ENCODE assay signal across 8 cellular contexts in genomic region chr20:45138451-45139300, GRCh38. TPM values are rescaled to one million over a fixed set of nuclear protein-coding genes. Genes with fewer than 3 reads are reported as not detected.
A peak's percentile ranks its signal among the peaks of the same experiment; 100 is the strongest.
DNase-seq lines count a peak whose midpoint lies in the region; ATAC-seq lines count a peak whose summit lies in the region.

No MANE protein-coding gene starts in this region.

- H3K9me3 Mint-ChIP-seq in activated naive CD4-positive, alpha-beta T cell treated with anti-CD3 and anti-CD28 coated beads, Interleukin-2, amount 50 U/mL, for 72 hours = no peaks in the 10 kb centered on the region

- no peak overlapping the region for H3K9ac ChIP-seq in GM23248

- no peak overlapping the region for H3K4me2 ChIP-seq in GM23248 (ENCODE audit: unreplicated experiment)

- ATAC-seq in activated naive CD4-positive, alpha-beta T cell treated with anti-CD3 and anti-CD28 coated beads, Interleukin-2, amount 50 U/mL, for 72 hours = peak; percentile 89 to 92
- no peak for ATAC-seq in HG03442 (IDR thresholded peaks at IDR 0.05; ENCODE audit: unreplicated experiment)
- no peak for ATAC-seq in HG03520 (IDR thresholded peaks at IDR 0.05; ENCODE audit: unreplicated experiment)

- H3K4me3 ChIP-seq in GM23248 = no peak overlapping the region

- no peak overlapping the region for H3K27ac ChIP-seq in GM23248

- no peaks in the 10 kb centered on the region for H3K36me3 ChIP-seq in GM23248 (ENCODE audit: low read depth)

- no peaks in the 10 kb centered on the region for H3K9me3 ChIP-seq in GM23248 (ENCODE audit: low read depth)

- no peaks in the 10 kb centered on the region for H3K79me2 ChIP-seq in GM23248 (ENCODE audit: insufficient read depth)

- no peaks in the 10 kb centered on the region for H3K9me2 ChIP-seq in GM23248 (ENCODE audit: insufficient read depth)

- no peak overlapping the region for H2AFZ ChIP-seq in GM23248

- peaks cover 0 to 5% of the 10 kb centered on the region in 2 donors for H3K36me3 Mint-ChIP-seq in activated naive CD4-positive, alpha-beta T cell treated with anti-CD3 and anti-CD28 coated beads, Interleukin-2, amount 50 U/mL, for 72 hours

- peaks cover 14% of the 10 kb centered on the region for H3K27me3 ChIP-seq in GM23248 (replicated peaks; ENCODE audit: insufficient read depth)

- in situ Hi-C loops in GM23248 (cut with MboI) (loop anchor here (25.0 kb wide), 1 partner anchor 349 kb away; no protein-coding TSS in a partner anchor), SK-MEL-5 (cut with HindIII; ENCODE audit: low pct_unique_long_range_greater_than_20kb, low sequenced_read_pairs) (no loop called here)

- DNase-seq in AG08395 (ENCODE audit: low spot score) (peak; percentile 16), GM23248 (peak; percentile 43), SK-MEL-5 (ENCODE audit: low read depth, low spot score) (peak; percentile 62), iPS-NIHi7 (ENCODE audit: extremely low spot score) (peak; percentile 92)
- peak; percentile 70 to 92 for DNase-seq in activated naive CD4-positive, alpha-beta T cell treated with anti-CD3 and anti-CD28 coated beads, Interleukin-2, amount 50 U/mL, for 72 hours (ENCODE audit: low spot score in 2 of 2)
- DNase-seq in stimulated activated CD4-positive, alpha-beta T cell treated with anti-CD3 and anti-CD28 coated beads, Interleukin-4, amount 100 ng/mL, for 4 hours = peak; percentile 12 to 57

- H3K27ac Mint-ChIP-seq in activated naive CD4-positive, alpha-beta T cell treated with anti-CD3 and anti-CD28 coated beads, Interleukin-2, amount 50 U/mL, for 72 hours = no peak overlapping the region

- H3F3A ChIP-seq in GM23248 (ENCODE audit: insufficient read depth) = no peaks in the 10 kb centered on the region

- H4K20me1 ChIP-seq in GM23248 (ENCODE audit: insufficient read depth) = no peaks in the 10 kb centered on the region

- 28% methylated on average over 22 of the region's 22 CpGs for WGBS in GM23248 (ENCODE audit: low coverage in 1 of 2, low lambda C conversion rate in 2 of 2, missing lambda C conversion rate in 2 of 2), 2 experiments

- H3K4me1 ChIP-seq in GM23248 (ENCODE audit: insufficient read depth) = no peaks in the 10 kb centered on the region

RNA-seq across cellular contexts. Expression of gene WFDC12, which starts 14.4 kb away (rescaled TPM):
- not detected in 2 replicates for total RNA-seq in GM23248 (2014; rRNA removed; shearing (Covaris generic))
- polyA plus RNA-seq in GM23248 (2016; fragmentation: Nextera tagmentation; extraction: Ambion mirVana) = not detected in 2 replicates
- total RNA-seq in SK-MEL-5 (2014; rRNA removed; shearing (Covaris generic)) = not detected in 2 replicates
- not detected in 2 replicates for polyA plus RNA-seq in SK-MEL-5 (2015; cell fraction: cytosol; rRNA removed)
- not detected in 2 replicates for polyA plus RNA-seq in SK-MEL-5 (2015; cell fraction: nucleus; rRNA removed)
- not detected for total RNA-seq in activated naive CD4-positive, alpha-beta T cell treated with anti-CD3 and anti-CD28 coated beads, Interleukin-2, amount 50 U/mL, for 72 hours

RNA-seq across cellular contexts. Expression of gene WFDC5, which starts 23.7 kb away (rescaled TPM):
- total RNA-seq in GM23248 (2014; rRNA removed; shearing (Covaris generic)) = not detected in 2 replicates
- polyA plus RNA-seq in GM23248 (2016; fragmentation: Nextera tagmentation; extraction: Ambion mirVana) = not detected in 2 replicates
- total RNA-seq in SK-MEL-5 (2014; rRNA removed; shearing (Covaris generic)) = not detected in 2 replicates
- not detected in 2 replicates for polyA plus RNA-seq in SK-MEL-5 (2015; cell fraction: cytosol; rRNA removed)
- polyA plus RNA-seq in SK-MEL-5 (2015; cell fraction: nucleus; rRNA removed) = not detected in 2 replicates
- not detected for total RNA-seq in activated naive CD4-positive, alpha-beta T cell treated with anti-CD3 and anti-CD28 coated beads, Interleukin-2, amount 50 U/mL, for 72 hours

RNA-seq across cellular contexts. Expression of gene PI3, which starts 36.0 kb away (rescaled TPM):
- 1.5 TPM in 1 of 2 replicates, not detected in the other for total RNA-seq in GM23248 (2014; rRNA removed; shearing (Covaris generic))
- not detected in 2 replicates for polyA plus RNA-seq in GM23248 (2016; fragmentation: Nextera tagmentation; extraction: Ambion mirVana)
- total RNA-seq in SK-MEL-5 (2014; rRNA removed; shearing (Covaris generic)) = 0.40 and 0.56 TPM in 2 replicates
- 0.82 TPM in 1 of 2 replicates, not detected in the other for polyA plus RNA-seq in SK-MEL-5 (2015; cell fraction: cytosol; rRNA removed)
- not detected in 2 replicates for polyA plus RNA-seq in SK-MEL-5 (2015; cell fraction: nucleus; rRNA removed)
- not detected for total RNA-seq in activated naive CD4-positive, alpha-beta T cell treated with anti-CD3 and anti-CD28 coated beads, Interleukin-2, amount 50 U/mL, for 72 hours

RNA-seq across cellular contexts. Expression of gene KCNS1, which starts 37.7 kb away (rescaled TPM):
- total RNA-seq in GM23248 (2014; rRNA removed; shearing (Covaris generic)) = 0.11 and 0.25 TPM in 2 replicates
- polyA plus RNA-seq in GM23248 (2016; fragmentation: Nextera tagmentation; extraction: Ambion mirVana) = 0.55 and 0.99 TPM in 2 replicates
- total RNA-seq in SK-MEL-5 (2014; rRNA removed; shearing (Covaris generic)) = 1.1 and 1.7 TPM in 2 replicates
- 6.6 and 7.6 TPM in 2 replicates for polyA plus RNA-seq in SK-MEL-5 (2015; cell fraction: cytosol; rRNA removed)
- polyA plus RNA-seq in SK-MEL-5 (2015; cell fraction: nucleus; rRNA removed) = 0.72 and 2.3 TPM in 2 replicates
- under 1 TPM in 1 of 2 donors, not detected in 1; 0.70 TPM for total RNA-seq in activated naive CD4-positive, alpha-beta T cell treated with anti-CD3 and anti-CD28 coated beads, Interleukin-2, amount 50 U/mL, for 72 hours

Comparison
In these comparisons a context has a peak if more than half of its experiments do, and no peak if none do; other contexts are left out.
1. DNase-seq: peak in every context shown above with its lines; median percentile 92 in iPS-NIHi7; 81 in activated naive CD4-positive, alpha-beta T cell treated with anti-CD3 and anti-CD28 coated beads, Interleukin-2, amount 50 U/mL, for 72 hours; 62 in SK-MEL-5; 43 in GM23248; 34 in stimulated activated CD4-positive, alpha-beta T cell treated with anti-CD3 and anti-CD28 coated beads, Interleukin-4, amount 100 ng/mL, for 4 hours; 16 in AG08395.
2. ATAC-seq: peak in activated naive CD4-positive, alpha-beta T cell treated with anti-CD3 and anti-CD28 coated beads, Interleukin-2, amount 50 U/mL, for 72 hours (2 of 2); none in HG03442 (single experiment) and HG03520 (single experiment).